ENCODE assay signal across 32 cellular contexts in genomic region chr3:165443664-165444063, GRCh38.
"Had no signal": no experiment of that assay in that cellular context is flagged by ENCODE, and none has a peak within 500 bp of the region (broad histone marks: within the 10 kb centered on the region; RNA-seq: fewer than 3 reads in every experiment).

No MANE protein-coding gene starts in this region.

- ATAC-seq: activated naive CD4-positive, alpha-beta T cell treated with anti-CD3 and anti-CD28 coated beads, Interleukin-2, amount 50 U/mL, for 72 hours; activated naive CD8-positive, alpha-beta T cell treated with anti-CD3 and anti-CD28 coated beads, Interleukin-2, amount 50 U/mL, for 24 hours; activated T-cell treated with anti-CD3 and anti-CD28 coated beads, Interleukin-2, amount 50 U/mL, for 4 hours; activated T-cell treated with anti-CD3 and anti-CD28 coated beads, Interleukin-2, amount 50 U/mL, for 72 hours; activated T-helper 17 cell treated with anti-CD3 and anti-CD28 coated beads, Interleukin-2, amount 50 U/mL, for 72 hours; body of pancreas had no signal

- H3K27me3 ChIP-seq: adrenal gland, ascending aorta, body of pancreas, brain microvascular endothelial cell, breast epithelium, cardiac muscle cell had no signal

- H3K36me3 ChIP-seq: adrenal gland, ascending aorta, brain microvascular endothelial cell, breast epithelium, cardiac muscle cell had no signal

- H3K27ac ChIP-seq: adrenal gland, ascending aorta, body of pancreas, brain microvascular endothelial cell, breast epithelium, cardiac muscle cell had no signal

- H3K4me1 ChIP-seq: adrenal gland, ascending aorta, body of pancreas, breast epithelium had no signal

- H3K4me3 ChIP-seq: adrenal gland, ascending aorta, body of pancreas, breast epithelium, cardiac muscle cell had no signal

- DNase-seq: activated effector memory CD4-positive, alpha-beta T cell treated with anti-CD3 and anti-CD28 coated beads, Interleukin-2, amount 50 U/mL, for 16 hours; activated effector memory CD4-positive, alpha-beta T cell treated with Interleukin-2 at 50 U/mL for 16 hours; activated gamma-delta T cell; activated gamma-delta T cell treated with Interleukin-2 at 50 U/mL for 16 hours; activated naive CD4-positive, alpha-beta T cell; activated naive CD4-positive, alpha-beta T cell treated with anti-CD3 and anti-CD28 coated beads for 36 hours; activated naive CD4-positive, alpha-beta T cell treated with anti-CD3 and anti-CD28 coated beads, Interleukin-2, amount 10 ng/mL, durations not matched to agents 7 days and 5 days; activated naive CD4-positive, alpha-beta T cell treated with anti-CD3 and anti-CD28 coated beads, Interleukin-2, amount 50 U/mL, for 16 hours; activated naive CD4-positive, alpha-beta T cell treated with Interleukin-2 at 50 U/mL for 16 hours; activated naive CD8-positive, alpha-beta T cell treated with anti-CD3 and anti-CD28 coated beads for 36 hours; activated naive CD8-positive, alpha-beta T cell treated with anti-CD3 and anti-CD28 coated beads, Interleukin-2, amount 10 ng/mL, durations not matched to agents 7 days and 5 days; activated naive CD8-positive, alpha-beta T cell treated with anti-CD3 and anti-CD28 coated beads, Interleukin-2, amount 50 U/mL, for 24 hours; activated T-cell treated with anti-CD3 and anti-CD28 coated beads, Interleukin-2, amount 50 U/mL, for 1 hour; activated T-cell treated with anti-CD3 and anti-CD28 coated beads, Interleukin-2, amount 50 U/mL, for 24 hours; activated T-cell treated with anti-CD3 and anti-CD28 coated beads, Interleukin-2, amount 50 U/mL, for 4 hours; activated T-cell treated with anti-CD3 and anti-CD28 coated beads, Interleukin-2, amount 50 U/mL, for 48 hours; activated T-cell treated with anti-CD3 and anti-CD28 coated beads, Interleukin-2, amount 50 U/mL, for 72 hours; adrenal gland; amniotic stem cell; amygdala; anterior cingulate cortex; aorta; body of pancreas; brain microvascular endothelial cell; caudate nucleus; central memory CD4-positive, alpha-beta T cell; cerebellar nuclear complex had no signal
